In the genomic region with DNA sequence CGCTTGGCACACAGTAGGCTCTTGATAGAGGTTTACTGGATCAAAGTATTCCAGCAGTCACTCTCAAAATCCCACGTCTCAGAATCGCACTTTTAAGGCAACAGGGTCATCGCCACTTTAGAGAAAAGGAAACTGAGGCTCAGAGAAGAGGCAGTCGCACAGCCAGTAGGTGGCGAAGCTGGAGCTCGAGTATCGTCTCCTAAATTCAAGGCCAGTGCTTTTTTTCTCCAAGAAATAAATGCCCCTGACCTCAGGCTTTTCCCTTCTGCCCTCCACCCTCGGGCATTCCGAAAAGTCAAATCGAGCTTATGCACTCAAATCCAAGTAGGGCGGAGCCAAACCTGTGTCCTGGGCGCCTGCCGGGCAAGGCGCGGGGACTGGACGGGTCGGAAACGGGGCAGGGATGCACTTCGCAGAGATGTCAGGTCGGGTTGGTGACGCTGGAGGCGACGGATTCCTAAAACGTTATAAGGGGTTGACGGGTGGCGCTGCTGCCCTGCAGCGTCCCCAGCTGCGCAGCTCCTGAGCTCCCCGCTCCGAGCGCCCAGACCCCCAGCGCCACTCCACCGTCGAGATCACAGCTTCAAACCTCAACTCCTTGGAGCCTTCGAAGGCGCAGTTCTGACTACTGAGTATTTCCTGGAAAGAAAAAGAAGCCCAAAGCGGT, we compare ENCODE assay signal across 16 cellular contexts. TPM values are rescaled to one million over a fixed set of nuclear protein-coding genes. Genes with fewer than 3 reads are reported as not detected.
DNase-seq lines count a peak whose midpoint lies in the region; TF ChIP-seq lines count a peak whose summit lies in the region.
"Had no signal": no experiment of that assay in that cellular context is flagged by ENCODE, and none has a peak within 500 bp of the region (broad histone marks: within the 10 kb centered on the region; RNA-seq: fewer than 3 reads in every experiment).

No MANE protein-coding gene starts in this region.

- TF ChIP-seq CTCF in epithelial cell of proximal tubule (conservative IDR thresholded peaks at IDR 0.05; ENCODE audit: low read depth, low read length) (peak; percentile 53), RWPE1 (conservative IDR thresholded peaks at IDR 0.05; ENCODE audit: low read depth) (no peak)

- peaks cover 14% of the 10 kb centered on the region for H3K4me1 Mint-ChIP-seq in activated CD4-positive, alpha-beta T cell treated with anti-CD3 and anti-CD28 coated beads, Interleukin-2, amount 10 ng/mL, durations not matched to agents 7 days and 5 days

- H3K27ac Mint-ChIP-seq in activated CD4-positive, alpha-beta T cell treated with anti-CD3 and anti-CD28 coated beads, Interleukin-2, amount 10 ng/mL, durations not matched to agents 7 days and 5 days, result peak overlapping the region; percentile 25

- H3K36me3 Mint-ChIP-seq in activated CD4-positive, alpha-beta T cell treated with anti-CD3 and anti-CD28 coated beads, Interleukin-2, amount 10 ng/mL, durations not matched to agents 7 days and 5 days (ENCODE audit: low read depth), result peaks cover 8% of the 10 kb centered on the region

- no peak overlapping the region for H3K4me3 ChIP-seq in epithelial cell of proximal tubule (ENCODE audit: low read depth, low read length)
- H3K4me3 ChIP-seq: left lung, tibial nerve had no signal

- POLR2A ChIA-PET in activated CD4-positive, alpha-beta T cell treated with anti-CD3 and anti-CD28 coated beads, Interleukin-2, amount 10 ng/mL, durations not matched to agents 7 days and 5 days (lab: Charles Lee), result no interaction called here
- POLR2A ChIA-PET in RWPE1 (lab: Yijun Ruan, JAX; ENCODE audit: low non-redundant PET), result no interaction called here

- DNase-seq in activated CD4-positive, alpha-beta T cell treated with anti-CD3 and anti-CD28 coated beads, Interleukin-2, amount 10 ng/mL, durations not matched to agents 7 days and 5 days, result no peak
- no peak for DNase-seq in activated CD4-positive, alpha-beta T cell treated with anti-CD3 and anti-CD28 coated beads, Interleukin-2, amount 50 U/mL, for 48 hours
- DNase-seq in NCI-H1105 treated with DMSO at 0.1 percent for 48 hours (lab: John Stamatoyannopoulos, UW) (peak; percentile 62), epithelial cell of proximal tubule (ENCODE audit: low read depth) (no peak), retina (peak; percentile 52), RWPE1 (ENCODE audit: low spot score) (no peak), SW480 (ENCODE audit: low spot score) (no peak), occipital lobe (lab: John Stamatoyannopoulos, UW) (no peak)
- DNase-seq: C1 segment of cervical spinal cord, left lung, NCI-H1694 had no signal

- no peak overlapping the region for H3K27ac ChIP-seq in RWPE1
- H3K27ac ChIP-seq: left lung, tibial nerve had no signal

- H3K4me3 Mint-ChIP-seq in activated CD4-positive, alpha-beta T cell treated with anti-CD3 and anti-CD28 coated beads, Interleukin-2, amount 10 ng/mL, durations not matched to agents 7 days and 5 days, result no peak overlapping the region

- CTCF ChIA-PET in activated CD4-positive, alpha-beta T cell treated with anti-CD3 and anti-CD28 coated beads, Interleukin-2, amount 10 ng/mL, durations not matched to agents 7 days and 5 days (lab: Charles Lee), result interaction anchor here (0.5 to 1.1 kb wide), 2 partner anchors 11 to 138 kb away, joined by 3 read pairs; no protein-coding TSS in a partner anchor
- CTCF ChIA-PET in RWPE1 (lab: Yijun Ruan, JAX), result interaction anchor here (0.6 to 1.4 kb wide), 4 partner anchors 54 to 621 kb away, joined by 3 to 4 read pairs (median 4); no protein-coding TSS in a partner anchor

- peaks cover 88% of the 10 kb centered on the region for H3K27me3 Mint-ChIP-seq in activated CD4-positive, alpha-beta T cell treated with anti-CD3 and anti-CD28 coated beads, Interleukin-2, amount 10 ng/mL, durations not matched to agents 7 days and 5 days

- H3K9me3 Mint-ChIP-seq in activated CD4-positive, alpha-beta T cell treated with anti-CD3 and anti-CD28 coated beads, Interleukin-2, amount 10 ng/mL, durations not matched to agents 7 days and 5 days, result no peaks in the 10 kb centered on the region

RNA-seq across cellular contexts. Expression of a gene that starts 4.7 kb away (rescaled TPM):
- total RNA-seq in activated CD4-positive, alpha-beta T cell treated with anti-CD3 and anti-CD28 coated beads, Interleukin-2, amount 10 ng/mL, durations not matched to agents 7 days and 5 days, result not detected
- total RNA-seq in epithelial cell of proximal tubule, result not detected in 2 replicates
- not detected for total RNA-seq in occipital lobe
- total RNA-seq: fibroblast of lung, HT-29, left lung, pulmonary artery endothelial cell, RPMI7951, tibial nerve had no signal

Comparison
In these comparisons a context has a peak if more than half of its experiments do, and no peak if none do; other contexts are left out.
1. DNase-seq: peak in NCI-H1105 treated with DMSO at 0.1 percent for 48 hours (single experiment) and retina (single experiment); none in activated CD4-positive, alpha-beta T cell treated with anti-CD3 and anti-CD28 coated beads, Interleukin-2, amount 10 ng/mL, durations not matched to agents 7 days and 5 days (single experiment), activated CD4-positive, alpha-beta T cell treated with anti-CD3 and anti-CD28 coated beads, Interleukin-2, amount 50 U/mL, for 48 hours (0 of 2), epithelial cell of proximal tubule (single experiment), RWPE1 (single experiment), SW480 (single experiment) and occipital lobe (single experiment).